Comparison of ENCODE assay signal across 9 cellular contexts in the genomic region with DNA sequence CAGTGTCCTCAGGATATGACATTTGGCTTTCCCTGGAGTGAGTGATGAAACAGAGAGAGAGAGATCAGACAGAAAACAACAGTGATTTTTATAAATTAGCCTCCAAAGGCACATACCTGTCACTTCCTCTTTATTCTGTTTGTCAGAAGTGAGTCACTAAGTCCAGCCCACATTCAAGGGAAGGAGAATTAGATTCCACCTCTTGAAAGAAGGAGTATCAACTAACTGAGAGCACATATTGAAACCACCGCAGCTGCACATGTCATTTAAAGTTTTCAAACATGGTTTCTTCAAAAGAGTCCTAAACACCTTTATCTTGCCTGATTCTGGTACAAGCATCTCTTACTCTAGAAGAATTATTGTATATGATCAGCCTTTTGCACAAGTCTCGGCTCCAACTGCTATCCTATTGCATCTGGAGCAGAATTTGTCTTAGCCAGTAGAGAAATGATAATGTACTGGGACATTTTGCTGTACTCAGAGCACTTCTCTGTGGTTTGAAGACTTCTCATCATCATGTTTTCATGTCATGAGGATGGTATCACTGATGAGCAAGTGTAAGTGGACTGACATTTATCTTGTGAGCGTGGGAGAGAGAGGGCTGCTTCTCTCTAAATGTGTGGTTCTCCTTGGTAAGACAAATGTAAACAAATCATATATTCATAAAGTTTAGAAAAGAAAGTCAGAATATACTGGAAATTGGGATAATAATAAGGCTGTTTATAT.
DNase-seq lines count a peak whose midpoint lies in the region; ATAC-seq and TF ChIP-seq lines count a peak whose summit lies in the region.
"Had no signal": no experiment of that assay in that cellular context is flagged by ENCODE, and none has a peak within 500 bp of the region (broad histone marks: within the 10 kb centered on the region; RNA-seq: fewer than 3 reads in every experiment).

No MANE protein-coding gene starts in this region.

- no peak overlapping the region for H3K27ac ChIP-seq in heart left ventricle

- peaks cover 83% of the 10 kb centered on the region for H3K4me1 Mint-ChIP-seq in activated T-helper 1 cell treated with anti-CD3 and anti-CD28 coated beads, Interleukin-12 subunit alpha, Interleukin-12 subunit beta, Interleukin-2, Interleukin-4 antibody, amounts not matched to agents 30 ng/mL and 10 ng/mL and 1 ng/mL, durations not matched to agents 14 hours and 24 hours and 36 hours (ENCODE audit: low read depth)

- peak overlapping the region; percentile 74 for H3K4me3 Mint-ChIP-seq in activated T-helper 1 cell treated with anti-CD3 and anti-CD28 coated beads, Interleukin-12 subunit alpha, Interleukin-12 subunit beta, Interleukin-2, Interleukin-4 antibody, amounts not matched to agents 30 ng/mL and 10 ng/mL and 1 ng/mL, durations not matched to agents 14 hours and 24 hours and 36 hours

- no peaks in the 10 kb centered on the region for H3K27me3 ChIP-seq in heart left ventricle

- H3K9me3 ChIP-seq in heart left ventricle, result no peaks in the 10 kb centered on the region

- peaks cover 23% of the 10 kb centered on the region for H3K9me3 Mint-ChIP-seq in activated T-helper 1 cell treated with anti-CD3 and anti-CD28 coated beads, Interleukin-12 subunit alpha, Interleukin-12 subunit beta, Interleukin-2, Interleukin-4 antibody, amounts not matched to agents 30 ng/mL and 10 ng/mL and 1 ng/mL, durations not matched to agents 14 hours and 24 hours and 36 hours

- ATAC-seq in GM19372 (IDR thresholded peaks at IDR 0.05; ENCODE audit: low read depth, unreplicated experiment) (peak; percentile 40), HG03159 (IDR thresholded peaks at IDR 0.05; ENCODE audit: unreplicated experiment) (peak; percentile 34), heart left ventricle (no peak)

- H3K36me3 Mint-ChIP-seq in activated T-helper 1 cell treated with anti-CD3 and anti-CD28 coated beads, Interleukin-12 subunit alpha, Interleukin-12 subunit beta, Interleukin-2, Interleukin-4 antibody, amounts not matched to agents 30 ng/mL and 10 ng/mL and 1 ng/mL, durations not matched to agents 14 hours and 24 hours and 36 hours (ENCODE audit: low read depth), result peaks cover 22% of the 10 kb centered on the region

- no peak for TF ChIP-seq POLR2A in heart left ventricle (IDR thresholded peaks at IDR 0.05)

- H3K36me3 ChIP-seq in heart left ventricle, result no peaks in the 10 kb centered on the region

- no peaks in the 10 kb centered on the region for H3K27me3 Mint-ChIP-seq in activated T-helper 1 cell treated with anti-CD3 and anti-CD28 coated beads, Interleukin-12 subunit alpha, Interleukin-12 subunit beta, Interleukin-2, Interleukin-4 antibody, amounts not matched to agents 30 ng/mL and 10 ng/mL and 1 ng/mL, durations not matched to agents 14 hours and 24 hours and 36 hours (ENCODE audit: insufficient read depth)

- peak; percentile 37 for DNase-seq in GM10266 (ENCODE audit: extremely low spot score)
- no peak for DNase-seq in activated T-helper 1 cell treated with anti-CD3 and anti-CD28 coated beads, Interleukin-12 subunit alpha, Interleukin-12 subunit beta, Interleukin-2, Interleukin-4 antibody, amounts not matched to agents 30 ng/mL and 10 ng/mL and 1 ng/mL, durations not matched to agents 14 hours and 24 hours and 36 hours (ENCODE audit: low spot score)
- DNase-seq in HuH-7.5 (ENCODE audit: low spot score), result no peak
- DNase-seq in UCSD-AML1 (lab: John Stamatoyannopoulos, UW; ENCODE audit: unreplicated experiment), result no peak
- DNase-seq in heart left ventricle, result no peak
- no peak for DNase-seq in DMS114 treated with DMSO at 0.1 percent for 48 hours (lab: John Stamatoyannopoulos, UW; ENCODE audit: unreplicated experiment)
- DNase-seq: DMS79 had no signal

- H3K4me1 ChIP-seq in heart left ventricle, result peaks cover 0 to 4% (median 0%) of the 10 kb centered on the region in 12 donors

- TF ChIP-seq CTCF in GM10266 (IDR thresholded peaks at IDR 0.05; ENCODE audit: control insufficient read depth, insufficient read depth, low read depth, missing control alignments) (no peak), heart left ventricle (IDR thresholded peaks at IDR 0.05) (no peak)

- H3K27ac Mint-ChIP-seq in activated T-helper 1 cell treated with anti-CD3 and anti-CD28 coated beads, Interleukin-12 subunit alpha, Interleukin-12 subunit beta, Interleukin-2, Interleukin-4 antibody, amounts not matched to agents 30 ng/mL and 10 ng/mL and 1 ng/mL, durations not matched to agents 14 hours and 24 hours and 36 hours, result peak overlapping the region; percentile 97

- WGBS in heart left ventricle, 4 donors, result 68 to 88% (median 87%) methylated on average over 3 of the region's 3 CpGs

- intact Hi-C loops in activated T-helper 1 cell treated with anti-CD3 and anti-CD28 coated beads, Interleukin-12 subunit alpha, Interleukin-12 subunit beta, Interleukin-2, Interleukin-4 antibody, amounts not matched to agents 30 ng/mL and 10 ng/mL and 1 ng/mL, durations not matched to agents 14 hours and 24 hours and 36 hours (cut with micrococcal nuclease), result loop anchor here (1.0 to 5.0 kb wide), 12 partner anchors 18 to 1862 kb away; partner anchors contain the start of gene FHIT
- intact Hi-C loops in heart left ventricle (cut with DNase I), result no loop called here

- H3K4me3 ChIP-seq in heart left ventricle, result no peak overlapping the region

Comparison
In these comparisons a context has a peak if more than half of its experiments do, and no peak if none do; other contexts are left out.
1. ATAC-seq: peak in GM19372 (single experiment) and HG03159 (single experiment); none in heart left ventricle (0 of 4).